11 cellular contexts compared by ENCODE assay signal in the genomic region with DNA sequence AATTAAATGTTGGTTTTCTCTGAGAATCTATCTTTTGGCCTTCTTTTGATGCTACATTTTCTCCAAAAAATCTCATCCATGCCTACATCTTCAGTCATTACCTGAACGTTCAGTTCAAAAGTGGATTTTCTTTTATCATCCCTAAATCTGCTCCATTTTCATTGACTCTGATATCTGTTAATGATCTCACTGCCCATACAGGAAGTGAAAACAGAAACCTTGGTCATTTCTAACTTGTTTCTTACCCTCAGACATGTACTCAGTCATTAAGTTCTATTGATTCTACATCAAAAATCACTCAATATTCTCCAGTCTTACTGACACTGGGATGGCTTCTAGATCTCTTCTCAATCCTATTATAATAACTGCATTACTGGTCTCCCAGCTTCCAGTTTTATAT. TPM values are rescaled to one million over a fixed set of nuclear protein-coding genes. Genes with fewer than 3 reads are reported as not detected.
DNase-seq lines count a peak whose midpoint lies in the region; ATAC-seq and TF ChIP-seq lines count a peak whose summit lies in the region.
"Had no signal": no experiment of that assay in that cellular context is flagged by ENCODE, and none has a peak within 500 bp of the region (broad histone marks: within the 10 kb centered on the region; RNA-seq: fewer than 3 reads in every experiment).

No MANE protein-coding gene starts in this region.

- peak overlapping the region; percentile 4 for H3K4me3 Mint-ChIP-seq in activated CD8-positive, alpha-beta T cell treated with anti-CD3 and anti-CD28 coated beads, Interleukin-2, amount 10 ng/mL, durations not matched to agents 7 days and 5 days
- H3K4me3 Mint-ChIP-seq: activated T-helper 1 cell treated with anti-CD3 and anti-CD28 coated beads, Interleukin-12 subunit alpha, Interleukin-12 subunit beta, Interleukin-2, Interleukin-4 antibody, amounts not matched to agents 30 ng/mL and 10 ng/mL and 1 ng/mL, durations not matched to agents 14 hours and 24 hours and 36 hours had no signal

- ATAC-seq in GM19455 (IDR thresholded peaks at IDR 0.05; ENCODE audit: unreplicated experiment) (peak; percentile 75), HG03045 (IDR thresholded peaks at IDR 0.05; ENCODE audit: unreplicated experiment) (peak; percentile 74)
- no peak for ATAC-seq in activated CD8-positive, alpha-beta T cell treated with anti-CD3 and anti-CD28 coated beads, Interleukin-2, amount 10 ng/mL, durations not matched to agents 7 days and 5 days
- ATAC-seq: left cardiac atrium had no signal

- POLR2A ChIA-PET in activated CD8-positive, alpha-beta T cell treated with anti-CD3 and anti-CD28 coated beads, Interleukin-2, amount 10 ng/mL, durations not matched to agents 7 days and 5 days (lab: Charles Lee), result interaction anchor here (0.6 kb wide), 1 partner anchor 11 kb away, joined by 3 read pairs; no protein-coding TSS in a partner anchor

- DNase-seq in GM10266 (ENCODE audit: extremely low spot score) (peak; percentile 6), putamen (ENCODE audit: low spot score) (no peak), NCI-H1930 (lab: John Stamatoyannopoulos, UW) (no peak), NCI-H187 treated with DMSO at 0.1 percent for 48 hours (lab: John Stamatoyannopoulos, UW) (no peak)
- no peak for DNase-seq in activated CD8-positive, alpha-beta T cell treated with anti-CD3 and anti-CD28 coated beads, Interleukin-2, amount 10 ng/mL, durations not matched to agents 7 days and 5 days
- DNase-seq in activated effector memory CD4-positive, alpha-beta T cell treated with anti-CD3 and anti-CD28 coated beads, Interleukin-2, amount 50 U/mL, for 16 hours, result no peak
- DNase-seq: left cardiac atrium, sigmoid colon had no signal

- no peak for TF ChIP-seq CTCF in GM10266 (IDR thresholded peaks at IDR 0.05; ENCODE audit: control insufficient read depth, insufficient read depth, low read depth, missing control alignments)

- CTCF ChIA-PET in activated CD8-positive, alpha-beta T cell treated with anti-CD3 and anti-CD28 coated beads, Interleukin-2, amount 10 ng/mL, durations not matched to agents 7 days and 5 days (lab: Charles Lee), result no interaction called here

- peaks cover 3% of the 10 kb centered on the region for H3K9me3 Mint-ChIP-seq in activated CD8-positive, alpha-beta T cell treated with anti-CD3 and anti-CD28 coated beads, Interleukin-2, amount 10 ng/mL, durations not matched to agents 7 days and 5 days (ENCODE audit: insufficient read depth)
- H3K9me3 Mint-ChIP-seq: activated T-helper 1 cell treated with anti-CD3 and anti-CD28 coated beads, Interleukin-12 subunit alpha, Interleukin-12 subunit beta, Interleukin-2, Interleukin-4 antibody, amounts not matched to agents 30 ng/mL and 10 ng/mL and 1 ng/mL, durations not matched to agents 14 hours and 24 hours and 36 hours had no signal

- peaks cover 54% of the 10 kb centered on the region for H3K4me1 Mint-ChIP-seq in activated CD8-positive, alpha-beta T cell treated with anti-CD3 and anti-CD28 coated beads, Interleukin-2, amount 10 ng/mL, durations not matched to agents 7 days and 5 days (ENCODE audit: low read depth)

- H3K27me3 Mint-ChIP-seq in activated CD8-positive, alpha-beta T cell treated with anti-CD3 and anti-CD28 coated beads, Interleukin-2, amount 10 ng/mL, durations not matched to agents 7 days and 5 days (ENCODE audit: low read depth), result no peaks in the 10 kb centered on the region

- H3K27ac Mint-ChIP-seq in activated CD8-positive, alpha-beta T cell treated with anti-CD3 and anti-CD28 coated beads, Interleukin-2, amount 10 ng/mL, durations not matched to agents 7 days and 5 days, result peak overlapping the region; percentile 27
- H3K27ac Mint-ChIP-seq: activated T-helper 1 cell treated with anti-CD3 and anti-CD28 coated beads, Interleukin-12 subunit alpha, Interleukin-12 subunit beta, Interleukin-2, Interleukin-4 antibody, amounts not matched to agents 30 ng/mL and 10 ng/mL and 1 ng/mL, durations not matched to agents 14 hours and 24 hours and 36 hours had no signal

- H3K36me3 Mint-ChIP-seq in activated CD8-positive, alpha-beta T cell treated with anti-CD3 and anti-CD28 coated beads, Interleukin-2, amount 10 ng/mL, durations not matched to agents 7 days and 5 days (ENCODE audit: low read depth), result peaks cover 27% of the 10 kb centered on the region

RNA-seq across cellular contexts. Expression of gene PRKACB, which starts 22.7 kb away (rescaled TPM):
- 10 to 100 TPM; 85.2 to 96.3 TPM for total RNA-seq in activated CD8-positive, alpha-beta T cell treated with anti-CD3 and anti-CD28 coated beads, Interleukin-2, amount 10 ng/mL, durations not matched to agents 7 days and 5 days
